ENCODE assay signal across 7 cellular contexts in genomic region chr5:33892419-33893151, GRCh38. TPM values are rescaled to one million over a fixed set of nuclear protein-coding genes. Genes with fewer than 3 reads are reported as not detected.
A peak's percentile ranks its signal among the peaks of the same experiment; 100 is the strongest.
DNase-seq lines count a peak whose midpoint lies in the region; ATAC-seq and TF ChIP-seq lines count a peak whose summit lies in the region.

No MANE protein-coding gene starts in this region.

- peaks cover 0 to 2% (median 0%) of the 10 kb centered on the region in 5 donors for H3K9me3 Mint-ChIP-seq in CD8-positive, alpha-beta memory T cell

- H3K4me3 ChIP-seq in brain microvascular endothelial cell (ENCODE audit: low read depth, low read length) (peak overlapping the region; percentile 76), suprapubic skin (peak overlapping the region; percentile 48)
- H3K4me3 ChIP-seq in CD8-positive, alpha-beta memory T cell (ENCODE audit: low read length), result no peak overlapping the region

- no peak overlapping the region for H3K27ac Mint-ChIP-seq in CD8-positive, alpha-beta memory T cell

- no peak for TF ChIP-seq EP300 in suprapubic skin (IDR thresholded peaks at IDR 0.05)

- no peaks in the 10 kb centered on the region for H3K36me3 Mint-ChIP-seq in CD8-positive, alpha-beta memory T cell

- H3K36me3 ChIP-seq in brain microvascular endothelial cell (replicated peaks) (peaks cover 2% of the 10 kb centered on the region), suprapubic skin (no peaks in the 10 kb centered on the region)
- no peaks in the 10 kb centered on the region for H3K36me3 ChIP-seq in CD8-positive, alpha-beta memory T cell (ENCODE audit: insufficient read depth, low read length)

- H3K4me1 ChIP-seq in suprapubic skin, result peaks cover 16% of the 10 kb centered on the region
- H3K4me1 ChIP-seq in CD8-positive, alpha-beta memory T cell (ENCODE audit: insufficient read depth, low read length), result no peaks in the 10 kb centered on the region

- H3K27ac ChIP-seq in brain microvascular endothelial cell, result peak overlapping the region; percentile 47
- no peak overlapping the region for H3K27ac ChIP-seq in suprapubic skin
- no peak overlapping the region for H3K27ac ChIP-seq in CD8-positive, alpha-beta memory T cell (ENCODE audit: low read depth, low read length)

- POLR2A ChIA-PET in CD8-positive, alpha-beta memory T cell (lab: Charles Lee), result no interaction called here

- DNase-seq in HT-29 (ENCODE audit: low spot score) (peak; percentile 7), brain microvascular endothelial cell (peak; percentile 83), kidney glomerular epithelial cell (lab: John Stamatoyannopoulos, UW) (peak; percentile 47), suprapubic skin (ENCODE audit: low spot score in 2 of 2) (peak in 1 of 2 donors; percentile 66), NOMO-1 treated with dmso at 0.1 percent for 144 hours (lab: John Stamatoyannopoulos, UW; ENCODE audit: unreplicated experiment) (no peak)
- DNase-seq in CD8-positive, alpha-beta memory T cell, result no peak

- in situ Hi-C loops in brain microvascular endothelial cell (cut with HindIII; ENCODE audit: low pct_ligation_motif_present, low sequenced_read_pairs), result no loop called here

- no peaks in the 10 kb centered on the region for H3K9me3 ChIP-seq in suprapubic skin
- H3K9me3 ChIP-seq in CD8-positive, alpha-beta memory T cell (ENCODE audit: low read length), result no peaks in the 10 kb centered on the region

- H3K27me3 ChIP-seq in brain microvascular endothelial cell (replicated peaks) (no peaks in the 10 kb centered on the region), suprapubic skin (peaks cover 30% of the 10 kb centered on the region)
- H3K27me3 ChIP-seq in CD8-positive, alpha-beta memory T cell (ENCODE audit: insufficient read depth, low read length, poor library complexity, severe bottlenecking), result peaks cover 5% of the 10 kb centered on the region

- TF ChIP-seq CTCF in brain microvascular endothelial cell (IDR thresholded peaks at IDR 0.05; ENCODE audit: low read depth, low read length, missing control alignments), result no peak
- TF ChIP-seq CTCF in suprapubic skin (IDR thresholded peaks at IDR 0.05), result no peak

- CTCF ChIA-PET in CD8-positive, alpha-beta memory T cell (lab: Charles Lee), result no interaction called here

- ATAC-seq in HG03432 (IDR thresholded peaks at IDR 0.05; ENCODE audit: unreplicated experiment), result no peak

- WGBS in suprapubic skin, result 25% methylated on average over 13 of the region's 13 CpGs

- H3K27me3 Mint-ChIP-seq in CD8-positive, alpha-beta memory T cell, result peaks cover 23 to 75% of the 10 kb centered on the region in 2 donors

- peaks cover 0 to 10% (median 1%) of the 10 kb centered on the region in 3 donors for H3K4me1 Mint-ChIP-seq in CD8-positive, alpha-beta memory T cell

- no peak for TF ChIP-seq POLR2A in suprapubic skin (IDR thresholded peaks at IDR 0.05)

- H3K4me3 Mint-ChIP-seq in CD8-positive, alpha-beta memory T cell, result peak overlapping the region in 2 of 7 donors; percentile 10 to 26

RNA-seq across cellular contexts. Expression of gene ADAMTS12, which starts 0.8 kb away (rescaled TPM):
- total RNA-seq in HT-29 (2014; rRNA removed; shearing (Covaris generic)), result not detected in 2 replicates
- 1 to 10 TPM in 1 of 4 donors, under 1 TPM in 3; 0.26 to 1.3 (median 0.57) TPM for total RNA-seq in suprapubic skin
- total RNA-seq in CD8-positive, alpha-beta memory T cell, result not detected
- polyA plus RNA-seq in CD8-positive, alpha-beta memory T cell, result not detected

RNA-seq across cellular contexts. Expression of gene RXFP3, which starts 43.6 kb away (rescaled TPM):
- not detected in 2 replicates for total RNA-seq in HT-29 (2014; rRNA removed; shearing (Covaris generic))
- total RNA-seq in suprapubic skin, result not detected
- not detected for total RNA-seq in CD8-positive, alpha-beta memory T cell
- polyA plus RNA-seq in CD8-positive, alpha-beta memory T cell, result not detected

Comparison
In these comparisons a context has a peak if more than half of its experiments do, and no peak if none do; other contexts are left out.
1. DNase-seq: peak in HT-29 (single experiment), brain microvascular endothelial cell (single experiment) and kidney glomerular epithelial cell (single experiment); none in CD8-positive, alpha-beta memory T cell (0 of 5) and NOMO-1 treated with dmso at 0.1 percent for 144 hours (single experiment).